8 cellular contexts compared by ENCODE assay signal in the genomic region with DNA sequence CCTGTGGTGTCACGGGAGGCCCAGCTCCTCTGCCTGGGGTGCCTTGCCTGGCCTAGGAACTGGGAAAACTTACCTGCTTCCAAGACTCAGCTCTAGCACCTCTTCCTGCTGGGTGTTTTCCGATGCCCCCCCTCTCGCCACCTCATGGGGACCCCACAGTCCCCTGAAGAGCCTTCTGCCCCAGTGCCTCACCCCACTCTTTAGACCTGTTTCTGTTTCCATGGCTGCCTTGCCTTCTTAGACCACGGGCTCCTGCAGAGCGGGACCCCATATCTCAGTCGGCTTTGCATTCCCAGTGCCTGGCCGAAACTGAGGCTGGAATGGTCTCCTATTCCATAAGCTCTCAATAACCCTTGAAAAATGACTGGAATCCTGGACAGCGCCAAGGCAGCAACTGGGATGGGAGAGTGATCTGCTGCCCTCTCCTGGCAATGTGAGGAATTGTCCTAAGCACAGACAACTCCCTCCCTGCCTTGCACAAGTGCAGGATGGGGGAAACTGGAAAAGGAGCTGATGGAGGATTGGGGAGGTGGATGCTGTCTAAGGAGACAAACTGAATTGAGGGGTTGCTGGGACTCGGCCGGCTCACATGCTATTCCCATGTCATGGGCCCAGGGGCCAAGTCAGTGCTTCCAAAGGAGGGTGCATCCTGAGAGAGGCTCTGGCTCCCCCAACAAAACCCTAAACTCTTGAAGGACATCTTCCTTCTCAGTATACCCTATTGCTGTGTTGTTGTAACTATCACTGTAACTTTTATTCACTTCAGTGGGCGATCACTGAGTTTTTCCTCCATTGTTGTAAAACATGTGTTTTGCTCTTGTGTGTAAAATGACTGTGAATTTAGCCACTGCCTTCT. TPM values are rescaled to one million over a fixed set of nuclear protein-coding genes. Genes with fewer than 3 reads are reported as not detected.
DNase-seq lines count a peak whose midpoint lies in the region; ATAC-seq and TF ChIP-seq lines count a peak whose summit lies in the region.

No MANE protein-coding gene starts in this region.

- H3K27ac Mint-ChIP-seq in progenitor cell of endocrine pancreas = no peak overlapping the region

- no peaks in the 10 kb centered on the region for H4K20me1 ChIP-seq in KMS-11 (ENCODE audit: insufficient read depth)

- no peaks in the 10 kb centered on the region for H3K79me2 ChIP-seq in KMS-11 (ENCODE audit: insufficient read depth, low read depth)

- H3K9ac ChIP-seq in KMS-11 = no peak overlapping the region

- no peak overlapping the region for H3K27ac ChIP-seq in KMS-11
- H3K27ac ChIP-seq in adrenal gland = no peak overlapping the region

- no peaks in the 10 kb centered on the region for H3K9me3 Mint-ChIP-seq in progenitor cell of endocrine pancreas (ENCODE audit: low read depth)

- H3K27me3 ChIP-seq in GM06990 (replicated peaks; ENCODE audit: control insufficient read depth, insufficient read depth, low read length) (no peaks in the 10 kb centered on the region), KMS-11 (ENCODE audit: insufficient read depth, low read depth) (no peaks in the 10 kb centered on the region), adrenal gland (no peaks in the 10 kb centered on the region)

- no peak overlapping the region for H3K4me3 Mint-ChIP-seq in progenitor cell of endocrine pancreas (ENCODE audit: low read depth)

- peak; percentile 87 for ATAC-seq in left cardiac atrium
- ATAC-seq in HG02623 (IDR thresholded peaks at IDR 0.05; ENCODE audit: unreplicated experiment) = no peak
- ATAC-seq in HG02973 (IDR thresholded peaks at IDR 0.05; ENCODE audit: unreplicated experiment) = no peak

- intact Hi-C loops in adrenal gland (cut with DNase I) = loop anchor here (2.0 to 10.0 kb wide), 3 partner anchors 121 to 141 kb away; no protein-coding TSS in a partner anchor
- intact Hi-C loops in left cardiac atrium (cut with DNase I) = loop anchor here (2.0 to 10.0 kb wide), 2 partner anchors 141 to 143 kb away; no protein-coding TSS in a partner anchor

- no peaks in the 10 kb centered on the region for H3K36me3 Mint-ChIP-seq in progenitor cell of endocrine pancreas (ENCODE audit: insufficient read depth)

- DNase-seq in GM06990 (ENCODE audit: extremely low read depth, insufficient read length) (peak; percentile 34), SHP77 treated with DMSO at 0.1 percent for 48 hours (lab: John Stamatoyannopoulos, UW) (peak; percentile 65), adrenal gland (peak; percentile 67 to 87 (median 80)), left cardiac atrium (peak; percentile 70), progenitor cell of endocrine pancreas (ENCODE audit: low spot score, unreplicated experiment) (peak; percentile 49)

- no peaks in the 10 kb centered on the region for H3K9me3 ChIP-seq in adrenal gland (replicated peaks in 1 of 3)

- H3K4me3 ChIP-seq in GM06990 (replicated peaks; ENCODE audit: low read depth, low read length) = no peak overlapping the region
- H3K4me3 ChIP-seq in KMS-11 (IDR thresholded peaks at IDR 0.05; ENCODE audit: insufficient read depth, low read depth, low read length) = no peak overlapping the region
- H3K4me3 ChIP-seq in adrenal gland = no peak overlapping the region

- TF ChIP-seq POLR2A in adrenal gland (IDR thresholded peaks at IDR 0.05) = no peak

- H3K4me1 ChIP-seq in KMS-11 (ENCODE audit: low read depth, poor library complexity, severe bottlenecking) = no peaks in the 10 kb centered on the region
- no peaks in the 10 kb centered on the region for H3K4me1 ChIP-seq in adrenal gland (replicated peaks in 1 of 2)

- no peak overlapping the region for H2AFZ ChIP-seq in KMS-11 (ENCODE audit: low read depth)

- H3K36me3 ChIP-seq in GM06990 (ENCODE audit: control insufficient read depth, insufficient read depth, low read length) (peaks cover 12% of the 10 kb centered on the region), KMS-11 (ENCODE audit: insufficient read depth) (no peaks in the 10 kb centered on the region), adrenal gland (replicated peaks in 1 of 2) (no peaks in the 10 kb centered on the region)

- 17 to 26% (median 24%) methylated on average over 10 to 11 of the region's 11 CpGs for WGBS in adrenal gland, 4 donors

- TF ChIP-seq CTCF in GM06990 (IDR thresholded peaks at IDR 0.05; ENCODE audit: insufficient read depth, low read length, poor library complexity, severe bottlenecking) (peak; percentile 92), KMS-11 (conservative IDR thresholded peaks at IDR 0.05; ENCODE audit: low read depth, low read length) (peak; percentile 90), adrenal gland (IDR thresholded peaks at IDR 0.05) (peak; percentile 91 to 97 (median 92)), progenitor cell of endocrine pancreas (IDR thresholded peaks at IDR 0.05; ENCODE audit: unreplicated experiment) (peak; percentile 91)

- H3K27me3 Mint-ChIP-seq in progenitor cell of endocrine pancreas = peaks cover 9% of the 10 kb centered on the region

- H3K4me1 Mint-ChIP-seq in progenitor cell of endocrine pancreas (ENCODE audit: low read depth) = peaks cover 1% of the 10 kb centered on the region

- H3K4me2 ChIP-seq in KMS-11 = no peak overlapping the region

RNA-seq across cellular contexts. Expression of a gene that starts 26.6 kb away (rescaled TPM):
- total RNA-seq in adrenal gland (10 to 100 TPM; 15.5 to 31.8 (median 25.3) TPM), left cardiac atrium (10 to 100 TPM; 11.6 to 15.4 TPM), progenitor cell of endocrine pancreas (8.4 and 10.0 TPM in 2 replicates)
- polyA plus RNA-seq in adrenal gland = 1 to 10 TPM; 7.2 to 9.0 (median 7.9) TPM

RNA-seq across cellular contexts. Expression of a gene that starts 50.2 kb away (rescaled TPM):
- total RNA-seq in adrenal gland (not detected), left cardiac atrium (not detected), progenitor cell of endocrine pancreas (not detected in 2 replicates)
- polyA plus RNA-seq in adrenal gland = under 1 TPM in 1 of 3 donors, not detected in 2; 0.03 TPM

Comparison
In these comparisons a context has a peak if more than half of its experiments do, and no peak if none do; other contexts are left out.
1. ATAC-seq: peak in left cardiac atrium (2 of 2); none in HG02623 (single experiment) and HG02973 (single experiment).
2. Peak in every context shown above with its lines, with median percentiles within 50 percentile points of each other: DNase-seq and CTCF ChIP-seq.